Comparison of ENCODE assay signal across 28 cellular contexts in the genomic region with DNA sequence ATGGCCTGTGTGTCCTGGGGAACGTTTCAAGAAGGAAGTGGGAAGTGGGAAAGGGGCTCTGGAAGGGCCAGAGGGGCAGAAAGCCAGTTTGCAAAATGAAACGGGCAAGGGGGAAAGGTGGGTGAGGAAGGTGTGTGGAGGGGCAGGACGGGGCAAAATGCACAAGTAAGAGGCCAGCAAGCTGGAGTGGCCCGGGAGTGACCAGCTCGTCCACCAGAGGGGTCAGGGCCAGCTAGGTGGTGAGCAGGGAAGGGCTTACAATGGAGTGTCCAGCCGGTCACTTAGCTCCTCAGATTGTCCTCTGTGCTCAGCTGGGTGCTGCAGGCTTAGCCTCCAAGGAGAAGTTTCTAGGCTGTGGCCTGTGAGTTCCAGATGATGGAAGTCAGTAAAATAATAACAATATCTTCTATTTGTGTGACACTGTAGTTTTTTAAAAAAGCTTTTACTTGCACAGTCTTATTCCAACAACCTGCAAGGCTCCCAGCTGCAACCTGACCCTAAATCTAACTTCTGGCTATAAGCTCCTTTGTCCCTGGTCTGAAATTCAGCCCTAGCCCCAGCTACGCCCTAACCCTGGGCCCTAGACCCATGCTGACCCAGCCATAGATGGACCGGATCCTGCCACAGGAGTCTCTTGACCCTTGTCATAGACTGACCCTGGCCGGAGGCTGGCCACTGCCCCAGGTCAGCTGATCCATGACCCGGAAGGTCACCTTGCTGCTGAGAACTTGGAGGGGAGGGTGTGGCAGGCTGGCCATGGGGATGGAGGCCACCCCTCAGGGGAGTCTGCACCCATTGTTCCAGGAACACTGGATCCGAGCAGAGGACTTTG. TPM values are rescaled to one million over a fixed set of nuclear protein-coding genes. Genes with fewer than 3 reads are reported as not detected.
DNase-seq lines count a peak whose midpoint lies in the region; ATAC-seq and TF ChIP-seq lines count a peak whose summit lies in the region.
"Had no signal": no experiment of that assay in that cellular context is flagged by ENCODE, and none has a peak within 500 bp of the region (broad histone marks: within the 10 kb centered on the region; RNA-seq: fewer than 3 reads in every experiment).

No MANE protein-coding gene starts in this region.

- no peak overlapping the region for H3K4me2 ChIP-seq in neuronal stem cell (ENCODE audit: insufficient read depth, low read length, poor library complexity, severe bottlenecking)

- TF ChIP-seq CTCF in CD14-positive monocyte (IDR thresholded peaks at IDR 0.05) = no peak

- H3K27ac ChIP-seq in neuronal stem cell (replicated peaks; ENCODE audit: low read length) = no peak overlapping the region

- H3K79me1 ChIP-seq in neuronal stem cell (ENCODE audit: low read depth, low read length) = no peaks in the 10 kb centered on the region

- no peak overlapping the region for H2AFZ ChIP-seq in neuronal stem cell (ENCODE audit: low read length)

- H3K27ac Mint-ChIP-seq in activated CD4-positive, alpha-beta T cell treated with anti-CD3 and anti-CD28 coated beads, Interleukin-2, amount 10 ng/mL, durations not matched to agents 24 days and 14 days = peak overlapping the region; percentile 42
- H3K27ac Mint-ChIP-seq in CD14-positive monocyte = peak overlapping the region; percentile 35 to 97 (median 84)
- peak overlapping the region; percentile 34 for H3K27ac Mint-ChIP-seq in activated T-helper 17 cell treated with anti-CD3 and anti-CD28 coated beads, Interleukin-2, amount 50 U/mL, for 72 hours
- H3K27ac Mint-ChIP-seq: activated naive CD8-positive, alpha-beta T cell; activated T-cell treated with anti-CD3 and anti-CD28 coated beads, Interleukin-2, amount 50 U/mL, for 72 hours had no signal

- no peak overlapping the region for H2BK5ac ChIP-seq in neuronal stem cell (ENCODE audit: low read length)

- intact Hi-C loops in activated CD4-positive, alpha-beta T cell treated with anti-CD3 and anti-CD28 coated beads, Interleukin-2, amount 10 ng/mL, durations not matched to agents 24 days and 14 days (cut with micrococcal nuclease) = loop anchor here (5.0 kb wide), 1 partner anchor 482 kb away; no protein-coding TSS in a partner anchor
- intact Hi-C loops in CD14-positive monocyte (cut with micrococcal nuclease) = no loop called here

- no peak overlapping the region for H3K4me3 ChIP-seq in neuronal stem cell (ENCODE audit: low read length in 2 of 2)
- H3K4me3 ChIP-seq: lung, MG63 had no signal

- peak overlapping the region; percentile 84 for H3K14ac ChIP-seq in neuronal stem cell (ENCODE audit: low read length)

- no peaks in the 10 kb centered on the region for H3K9me3 ChIP-seq in neuronal stem cell (replicated peaks in 1 of 2; ENCODE audit: control insufficient read depth in 2 of 2, insufficient read depth in 1 of 2, low read depth in 1 of 2, low read length in 2 of 2)
- H3K9me3 ChIP-seq: MG63 had no signal

- H2AK5ac ChIP-seq in neuronal stem cell (ENCODE audit: low read depth, low read length) = peak overlapping the region; percentile 16

- H2BK120ac ChIP-seq in neuronal stem cell (ENCODE audit: low read depth, low read length) = peak overlapping the region; percentile 38

- DNase-seq in activated CD4-positive, alpha-beta T cell treated with anti-CD3 and anti-CD28 coated beads, Interleukin-2, amount 10 ng/mL, durations not matched to agents 24 days and 14 days = no peak
- no peak for DNase-seq in activated CD4-positive, alpha-beta T cell treated with anti-CD3 and anti-CD28 coated beads, Interleukin-2, amount 50 U/mL, for 4 hours
- DNase-seq in CD14-positive monocyte (ENCODE audit: low spot score) (no peak), neuronal stem cell (ENCODE audit: low spot score) (no peak), HK-2 (ENCODE audit: unreplicated experiment) (no peak)
- DNase-seq: 8988T; Calu3; caudate nucleus; DMS79 treated with DMSO at 0.1 percent for 48 hours; GOT3; KBM-7; MG63; NCI-H1417; NCI-H2081; NCI-H774; RPMI8226; stimulated activated CD4-positive, alpha-beta T cell treated with anti-CD3 and anti-CD28 coated beads, Interleukin-4, amount 100 ng/mL, for 4 hours; stimulated activated naive CD4-positive, alpha-beta T cell; T-helper 1 cell had no signal

- no CpG with 5 or more reads among the region's 11 CpGs for WGBS in neuronal stem cell (ENCODE audit: extremely low coverage in 2 of 2, insufficient read length in 2 of 2, insufficient replicate concordance in 1 of 2), 2 donors

- peaks cover 40% of the 10 kb centered on the region for H3K27me3 Mint-ChIP-seq in activated CD4-positive, alpha-beta T cell treated with anti-CD3 and anti-CD28 coated beads, Interleukin-2, amount 10 ng/mL, durations not matched to agents 24 days and 14 days
- peaks cover 0 to 2% (median 1%) of the 10 kb centered on the region in 3 donors for H3K27me3 Mint-ChIP-seq in CD14-positive monocyte (ENCODE audit: low read depth in 3 of 3)
- peaks cover 30% of the 10 kb centered on the region for H3K27me3 Mint-ChIP-seq in activated T-helper 17 cell treated with anti-CD3 and anti-CD28 coated beads, Interleukin-2, amount 50 U/mL, for 72 hours
- H3K27me3 Mint-ChIP-seq: dendritic cell treated with granulocyte-macrophage colony-stimulating factor and Interleukin-4, amounts not matched to agents 40 ng/mL and 50 ng/mL, for 4 days had no signal

- H3K9ac ChIP-seq in neuronal stem cell (ENCODE audit: low read depth, low read length, poor library complexity) = peak overlapping the region; percentile 18

- no peaks in the 10 kb centered on the region for H3K36me3 Mint-ChIP-seq in activated CD4-positive, alpha-beta T cell treated with anti-CD3 and anti-CD28 coated beads, Interleukin-2, amount 10 ng/mL, durations not matched to agents 24 days and 14 days (ENCODE audit: low read depth)
- no peaks in the 10 kb centered on the region for H3K36me3 Mint-ChIP-seq in CD14-positive monocyte
- H3K36me3 Mint-ChIP-seq in activated T-helper 17 cell treated with anti-CD3 and anti-CD28 coated beads, Interleukin-2, amount 50 U/mL, for 72 hours (ENCODE audit: low read depth) = no peaks in the 10 kb centered on the region

- no peak overlapping the region for H4K91ac ChIP-seq in neuronal stem cell (ENCODE audit: low read depth, low read length, poor library complexity)

- peaks cover 0 to 46% (median 0%) of the 10 kb centered on the region in 3 experiments for H3K27me3 ChIP-seq in neuronal stem cell (ENCODE audit: control insufficient read depth in 3 of 3, insufficient read depth in 3 of 3, low read depth in 1 of 3, low read length in 3 of 3)
- H3K27me3 ChIP-seq: MG63 had no signal

- no peak overlapping the region for H2BK12ac ChIP-seq in neuronal stem cell (ENCODE audit: low read length)

- peaks cover 16% of the 10 kb centered on the region for H3K4me1 Mint-ChIP-seq in activated CD4-positive, alpha-beta T cell treated with anti-CD3 and anti-CD28 coated beads, Interleukin-2, amount 10 ng/mL, durations not matched to agents 24 days and 14 days
- peaks cover 51% of the 10 kb centered on the region for H3K4me1 Mint-ChIP-seq in CD14-positive monocyte
- H3K4me1 Mint-ChIP-seq in activated T-helper 17 cell treated with anti-CD3 and anti-CD28 coated beads, Interleukin-2, amount 50 U/mL, for 72 hours = peaks cover 6% of the 10 kb centered on the region

- H3K4ac ChIP-seq in neuronal stem cell (ENCODE audit: low read length) = peak overlapping the region; percentile 60

- no peak for ATAC-seq in activated T-helper 17 cell treated with anti-CD3 and anti-CD28 coated beads, Interleukin-2, amount 50 U/mL, for 72 hours (replicated peaks)
- no peak for ATAC-seq in HG03139 (IDR thresholded peaks at IDR 0.05; ENCODE audit: unreplicated experiment)
- ATAC-seq in GM21737 (IDR thresholded peaks at IDR 0.05; ENCODE audit: unreplicated experiment) = no peak
- ATAC-seq: sciatic nerve had no signal

- H3K4me3 Mint-ChIP-seq in activated CD4-positive, alpha-beta T cell treated with anti-CD3 and anti-CD28 coated beads, Interleukin-2, amount 10 ng/mL, durations not matched to agents 24 days and 14 days = peak overlapping the region; percentile 18
- H3K4me3 Mint-ChIP-seq in CD14-positive monocyte = peak overlapping the region in 1 of 2 donors; percentile 81
- H3K4me3 Mint-ChIP-seq in activated T-helper 17 cell treated with anti-CD3 and anti-CD28 coated beads, Interleukin-2, amount 50 U/mL, for 72 hours = no peak overlapping the region
- H3K4me3 Mint-ChIP-seq: activated naive CD8-positive, alpha-beta T cell; dendritic cell treated with granulocyte-macrophage colony-stimulating factor and Interleukin-4, amounts not matched to agents 40 ng/mL and 50 ng/mL, for 4 days had no signal

- peak overlapping the region; percentile 31 for H2BK15ac ChIP-seq in neuronal stem cell (ENCODE audit: low read length)

- no peak overlapping the region for H3K23ac ChIP-seq in neuronal stem cell (ENCODE audit: low read depth, low read length, poor library complexity)

- no peaks in the 10 kb centered on the region for H3K36me3 ChIP-seq in neuronal stem cell (replicated peaks in 1 of 2; ENCODE audit: control insufficient read depth in 2 of 2, insufficient read depth in 2 of 2, low read length in 2 of 2)
- H3K36me3 ChIP-seq: MG63 had no signal

- H3K4me1 ChIP-seq in neuronal stem cell (ENCODE audit: control insufficient read depth in 2 of 2, insufficient read depth in 1 of 2, low read depth in 1 of 2, low read length in 2 of 2) = peaks cover 0 to 1% of the 10 kb centered on the region in 2 donors

- H3K9me3 Mint-ChIP-seq in activated CD4-positive, alpha-beta T cell treated with anti-CD3 and anti-CD28 coated beads, Interleukin-2, amount 10 ng/mL, durations not matched to agents 24 days and 14 days = no peaks in the 10 kb centered on the region
- H3K9me3 Mint-ChIP-seq in CD14-positive monocyte = peaks cover 0 to 9% (median 3%) of the 10 kb centered on the region in 7 donors
- H3K9me3 Mint-ChIP-seq in activated T-helper 17 cell treated with anti-CD3 and anti-CD28 coated beads, Interleukin-2, amount 50 U/mL, for 72 hours = no peaks in the 10 kb centered on the region

- H4K8ac ChIP-seq in neuronal stem cell (ENCODE audit: low read depth, low read length) = no peak overlapping the region

- H3K18ac ChIP-seq in neuronal stem cell (ENCODE audit: low read length) = peak overlapping the region; percentile 78

RNA-seq across cellular contexts. Expression of gene MYO7B, which starts 29.2 kb away (rescaled TPM):
- 0.07 and 0.12 TPM in 2 replicates for total RNA-seq in activated CD4-positive, alpha-beta T cell treated with anti-CD3 and anti-CD28 coated beads, Interleukin-2, amount 10 ng/mL, durations not matched to agents 24 days and 14 days
- 1 to 10 TPM; 7.3 to 9.0 TPM for polyA plus RNA-seq in CD14-positive monocyte
- under 1 TPM; 0.16 to 0.19 TPM for total RNA-seq in activated T-helper 17 cell treated with anti-CD3 and anti-CD28 coated beads, Interleukin-2, amount 50 U/mL, for 72 hours
- polyA plus RNA-seq in neuronal stem cell (2013, experiment 1 of 2) = not detected
- 0.03 TPM for polyA plus RNA-seq in neuronal stem cell (2013, experiment 2 of 2)
- total RNA-seq: progenitor cell of endocrine pancreas had no signal

RNA-seq across cellular contexts. Expression of gene IWS1, which starts 38.4 kb away (rescaled TPM):
- total RNA-seq in activated CD4-positive, alpha-beta T cell treated with anti-CD3 and anti-CD28 coated beads, Interleukin-2, amount 10 ng/mL, durations not matched to agents 24 days and 14 days = 57.6 and 61.9 TPM in 2 replicates
- polyA plus RNA-seq in CD14-positive monocyte = 10 to 100 TPM in 1 of 2 donors, 1 to 10 TPM in 1; 7.9 to 15.6 TPM
- 10 to 100 TPM; 33.3 to 43.8 TPM for total RNA-seq in activated T-helper 17 cell treated with anti-CD3 and anti-CD28 coated beads, Interleukin-2, amount 50 U/mL, for 72 hours
- polyA plus RNA-seq in neuronal stem cell (2013, experiment 1 of 2) = 54.0 TPM
- polyA plus RNA-seq in neuronal stem cell (2013, experiment 2 of 2) = 53.1 TPM

Comparison
In these comparisons a context has a peak if more than half of its experiments do, and no peak if none do; other contexts are left out.
1. H3K27ac Mint-ChIP-seq: peak in every context shown above with its lines; median percentile 84 in CD14-positive monocyte; 42 in activated CD4-positive, alpha-beta T cell treated with anti-CD3 and anti-CD28 coated beads, Interleukin-2, amount 10 ng/mL, durations not matched to agents 24 days and 14 days; 34 in activated T-helper 17 cell treated with anti-CD3 and anti-CD28 coated beads, Interleukin-2, amount 50 U/mL, for 72 hours.